1 cellular context compared by ENCODE assay signal in the genomic region with DNA sequence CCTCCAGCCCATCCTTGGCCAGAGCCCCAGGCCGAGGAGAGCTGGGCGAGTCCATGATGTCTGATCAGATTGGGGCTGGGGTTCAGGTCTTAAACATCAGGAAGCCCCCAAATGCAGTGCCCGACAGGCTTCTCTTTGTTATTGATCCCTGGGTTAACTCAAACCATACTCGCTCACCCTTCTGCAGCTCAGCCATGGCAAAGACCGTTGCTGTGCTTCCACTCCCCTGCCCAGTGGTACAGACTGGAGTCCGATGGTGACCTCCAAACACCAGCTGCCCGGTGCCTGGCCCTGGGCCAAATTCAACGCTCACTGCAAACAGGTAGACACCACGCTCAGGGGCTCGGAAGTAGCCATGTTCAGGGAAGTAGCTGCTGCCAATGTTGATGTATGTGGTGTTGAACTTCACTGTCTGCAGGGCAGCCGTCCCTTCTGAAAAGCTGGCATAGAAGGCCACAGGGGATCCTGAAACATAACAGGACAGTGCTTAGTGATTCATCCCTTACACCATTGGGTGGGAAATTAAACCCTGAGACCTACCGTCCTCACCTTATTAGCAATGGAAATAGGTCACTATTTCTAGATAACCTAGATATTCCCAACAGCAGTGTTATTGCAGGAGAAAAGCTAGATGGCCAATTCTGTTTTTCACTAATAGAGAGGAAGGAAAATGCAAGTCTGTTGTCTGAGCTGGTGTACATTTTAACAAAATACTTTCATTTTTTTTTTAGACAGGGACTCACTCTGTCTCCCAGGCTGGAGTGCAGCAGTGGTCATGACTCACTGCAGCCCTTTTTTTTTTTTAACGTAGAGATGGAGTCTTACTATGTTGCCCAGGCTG.
A peak's percentile ranks its signal among the peaks of the same experiment; 100 is the strongest.
TF ChIP-seq lines count a peak whose summit lies in the region.

No MANE protein-coding gene starts in this region.

TF ChIP-seq in IMR-90, 13 proteins besides CTCF, POLR2A, EP300 and RAD21:
- no peak for TF ChIP-seq NFE2L2 (IDR thresholded peaks at IDR 0.05; ENCODE audit: low read depth, low read length)
- no peak for TF ChIP-seq CEBPB (IDR thresholded peaks at IDR 0.05; ENCODE audit: low read depth, low read length)
- no peak for TF ChIP-seq SMC3 (IDR thresholded peaks at IDR 0.05; ENCODE audit: low read depth, low read length)
- TF ChIP-seq FOS (IDR thresholded peaks at IDR 0.05; ENCODE audit: low read depth, low read length) = 0 out of 2 replicates have a peak, but pooled peaks have one; percentile 26
